21 cellular contexts compared by ENCODE assay signal in genomic region chr1:183993132-183993531, GRCh38. TPM values are rescaled to one million over a fixed set of nuclear protein-coding genes. Genes with fewer than 3 reads are reported as not detected.
A peak's percentile ranks its signal among the peaks of the same experiment; 100 is the strongest.
DNase-seq lines count a peak whose midpoint lies in the region; ATAC-seq, FAIRE-seq and TF ChIP-seq lines count a peak whose summit lies in the region.
"Had no signal": no experiment of that assay in that cellular context is flagged by ENCODE, and none has a peak within 500 bp of the region (broad histone marks: within the 10 kb centered on the region; RNA-seq: fewer than 3 reads in every experiment).

No MANE protein-coding gene starts in this region.

- no peak overlapping the region for H3K56ac ChIP-seq in mesendoderm (ENCODE audit: low read length)

- H3K27ac ChIP-seq in mesendoderm (ENCODE audit: low read depth, low read length) = no peak overlapping the region
- H3K27ac ChIP-seq: tibial nerve had no signal

- no peak for TF ChIP-seq POLR2A in GM12891 (IDR thresholded peaks at IDR 0.05; ENCODE audit: low read depth, low read length)

- in situ Hi-C loops in GM13976 (cut with MboI; ENCODE audit: low sequenced_read_pairs, unreplicated experiment) = no loop called here

- no peak overlapping the region for H3K4ac ChIP-seq in mesendoderm (ENCODE audit: low read depth, low read length)

- no peak overlapping the region for H3K18ac ChIP-seq in mesendoderm (ENCODE audit: low read length)

- no peak overlapping the region for H2BK5ac ChIP-seq in mesendoderm (ENCODE audit: low read length)

- H4K5ac ChIP-seq in mesendoderm (ENCODE audit: low read length) = no peak overlapping the region

- H3K79me2 ChIP-seq in mesendoderm (ENCODE audit: control insufficient read depth, insufficient read depth, low read length) = no peaks in the 10 kb centered on the region

- H2BK120ac ChIP-seq in mesendoderm (ENCODE audit: low read depth, low read length) = no peak overlapping the region

- no peak overlapping the region for H3K23ac ChIP-seq in mesendoderm (ENCODE audit: low read length)

- peak overlapping the region; percentile 16 for H4K8ac ChIP-seq in mesendoderm (ENCODE audit: low read depth, low read length)

- H3K4me2 ChIP-seq in mesendoderm (ENCODE audit: low read length) = no peak overlapping the region
- H3K4me2 ChIP-seq: GM23338 had no signal

- H3K9ac ChIP-seq in mesendoderm (ENCODE audit: low read length) = no peak overlapping the region

- FAIRE-seq in GM12891 (lab: Jason Lieb, UNC) = no peak

- H2AK5ac ChIP-seq in mesendoderm (ENCODE audit: low read length) = no peak overlapping the region

- H3K36me3 ChIP-seq in mesendoderm (ENCODE audit: control insufficient read depth, insufficient read depth, low read length) = no peaks in the 10 kb centered on the region
- H3K36me3 ChIP-seq: right atrium auricular region, tibial nerve had no signal

- H3K79me1 ChIP-seq in mesendoderm (ENCODE audit: low read length) = no peaks in the 10 kb centered on the region

- no peak for ATAC-seq in HG03095 (IDR thresholded peaks at IDR 0.05; ENCODE audit: unreplicated experiment)
- no peak for ATAC-seq in HG03175 (IDR thresholded peaks at IDR 0.05; ENCODE audit: unreplicated experiment)
- ATAC-seq: GM23338; left cardiac atrium; naive thymus-derived CD4-positive, alpha-beta T cell had no signal

- no peak overlapping the region for H2BK15ac ChIP-seq in mesendoderm (replicated peaks; ENCODE audit: low read depth)

- no peaks in the 10 kb centered on the region for H3K4me1 ChIP-seq in mesendoderm (ENCODE audit: control insufficient read depth, low read depth, low read length)
- H3K4me1 ChIP-seq: tibial nerve had no signal

- H3K27me3 ChIP-seq in mesendoderm (ENCODE audit: insufficient read depth, low read length, poor library complexity) = no peaks in the 10 kb centered on the region
- H3K27me3 ChIP-seq: dorsolateral prefrontal cortex, right atrium auricular region, tibial nerve had no signal

- TF ChIP-seq CTCF in GM13976 (IDR thresholded peaks at IDR 0.05; ENCODE audit: borderline replicate concordance, control extremely low read depth, extremely low read depth, insufficient read depth, missing control alignments) = no peak

- no peak overlapping the region for H3K4me3 ChIP-seq in mesendoderm (ENCODE audit: low read length)
- H3K4me3 ChIP-seq: dorsolateral prefrontal cortex, GM23338, right atrium auricular region, tibial nerve had no signal

- DNase-seq in GM12891 (ENCODE audit: insufficient read length, low spot score) (no peak), MV-4-11 (lab: John Stamatoyannopoulos, UW) (peak; percentile 95), SW480 (ENCODE audit: low spot score) (peak; percentile 89), mesendoderm (no peak), GM13976 (ENCODE audit: low spot score) (no peak)
- DNase-seq: activated CD4-positive, alpha-beta T cell treated with anti-CD3 and anti-CD28 coated beads for 48 hours; aorta; dorsolateral prefrontal cortex; head of caudate nucleus; left cardiac atrium; naive thymus-derived CD4-positive, alpha-beta T cell; NCI-H187 treated with DMSO at 0.1 percent for 48 hours; NCI-H446; NK-92 treated with Interleukin-12 subunit alpha and Interleukin-12 subunit beta, amount 100 ng/mL, for 24 hours; stimulated activated CD4-positive, alpha-beta T cell treated with anti-CD3 and anti-CD28 coated beads, Interleukin-12 subunit alpha, Interleukin-12 subunit beta, amount 100 ng/mL, for 4 hours; stimulated activated CD4-positive, alpha-beta T cell treated with anti-CD3 and anti-CD28 coated beads, Interleukin-4, amount 100 ng/mL, for 4 hours had no signal

TF ChIP-seq in GM12891, 5 proteins besides CTCF, POLR2A, EP300 and RAD21:
- TF ChIP-seq POLR2AphosphoS5 (IDR thresholded peaks at IDR 0.05; ENCODE audit: low read depth, low read length) (no peak), SPI1 (IDR thresholded peaks at IDR 0.05; ENCODE audit: low read depth, low read length) (peak; percentile 66)

RNA-seq across cellular contexts. Expression of gene COLGALT2, which starts 44.4 kb away (rescaled TPM):
- 0.05 TPM for polyA plus RNA-seq in GM12891 (2012; ENCODE audit: low read depth, missing spikeins)
- polyA plus RNA-seq in mesendoderm (2013, experiment 1 of 2) = 5.5 TPM
- 5.7 TPM for polyA plus RNA-seq in mesendoderm (2013, experiment 2 of 2)

RNA-seq across cellular contexts. Expression of gene TSEN15, which starts 58.4 kb away (rescaled TPM):
- 14.7 TPM for polyA plus RNA-seq in GM12891 (2012; ENCODE audit: low read depth, missing spikeins)
- 41.5 TPM for polyA plus RNA-seq in mesendoderm (2013, experiment 1 of 2)
- 40.8 TPM for polyA plus RNA-seq in mesendoderm (2013, experiment 2 of 2)

Comparison
In these comparisons a context has a peak if more than half of its experiments do, and no peak if none do; other contexts are left out.
1. DNase-seq: peak in MV-4-11 (single experiment) and SW480 (single experiment); none in GM12891 (single experiment), mesendoderm (single experiment) and GM13976 (single experiment).